17 cellular contexts compared by ENCODE assay signal in genomic region chr20:25259788-25260254, GRCh38. TPM values are rescaled to one million over a fixed set of nuclear protein-coding genes. Genes with fewer than 3 reads are reported as not detected.
A peak's percentile ranks its signal among the peaks of the same experiment; 100 is the strongest.
DNase-seq lines count a peak whose midpoint lies in the region; ATAC-seq and TF ChIP-seq lines count a peak whose summit lies in the region.
"Had no signal": no experiment of that assay in that cellular context is flagged by ENCODE, and none has a peak within 500 bp of the region (broad histone marks: within the 10 kb centered on the region; RNA-seq: fewer than 3 reads in every experiment).

No MANE protein-coding gene starts in this region.

- no peak for DNase-seq in activated CD4-positive, alpha-beta T cell treated with anti-CD3 and anti-CD28 coated beads, Interleukin-2, amount 10 ng/mL, durations not matched to agents 7 days and 5 days
- DNase-seq in activated CD4-positive, alpha-beta T cell treated with anti-CD3 and anti-CD28 coated beads, Interleukin-2, amount 50 U/mL, for 48 hours: no peak
- peak; percentile 59 for DNase-seq in activated CD8-positive, alpha-beta memory T cell treated with anti-CD3 and anti-CD28 coated beads for 24 hours
- DNase-seq in endodermal cell (peak; percentile 28), GM13977 (ENCODE audit: low spot score) (no peak), pons (ENCODE audit: low spot score) (no peak), aorta (no peak)
- peak; percentile 32 to 33 for DNase-seq in stimulated activated CD8-positive, alpha-beta memory T cell treated with anti-CD3 and anti-CD28 coated beads, Interleukin-7, amount 100 ng/mL, for 4 hours (ENCODE audit: low read depth in 2 of 2)
- DNase-seq: HCEC 1CT, Karpas-422, NCI-H69, OCI-M1, T-helper 9 cell had no signal

- no peaks in the 10 kb centered on the region for H3K27me3 Mint-ChIP-seq in activated CD4-positive, alpha-beta T cell treated with anti-CD3 and anti-CD28 coated beads, Interleukin-2, amount 10 ng/mL, durations not matched to agents 7 days and 5 days
- H3K27me3 Mint-ChIP-seq in endodermal cell (ENCODE audit: insufficient read depth): no peaks in the 10 kb centered on the region

- in situ Hi-C loops in GM13977 (cut with MboI; ENCODE audit: low pct_unique_long_range_greater_than_20kb, low sequenced_read_pairs, unreplicated experiment): no loop called here

- H3K9me3 ChIP-seq in endodermal cell (ENCODE audit: control insufficient read depth, low read length): peaks cover 19% of the 10 kb centered on the region
- H3K9me3 ChIP-seq in aorta (ENCODE audit: control insufficient read depth, low read length): no peaks in the 10 kb centered on the region
- H3K9me3 ChIP-seq: SJSA1 had no signal

- H3K4me1 ChIP-seq in endodermal cell (ENCODE audit: control insufficient read depth, insufficient read depth, low read length) (peaks cover 2% of the 10 kb centered on the region), aorta (ENCODE audit: control insufficient read depth in 1 of 2, insufficient read depth in 2 of 2, low read length in 2 of 2) (peaks cover 0 to 2% of the 10 kb centered on the region in 2 donors)

- H3K27me3 ChIP-seq in endodermal cell (ENCODE audit: control insufficient read depth, insufficient read depth, low read length, poor library complexity, severe bottlenecking) (no peaks in the 10 kb centered on the region), aorta (ENCODE audit: control insufficient read depth in 1 of 2, insufficient read depth in 2 of 2, low read length in 1 of 2) (no peaks in the 10 kb centered on the region)
- H3K27me3 ChIP-seq: SJSA1 had no signal

- H3K4me1 Mint-ChIP-seq in activated CD4-positive, alpha-beta T cell treated with anti-CD3 and anti-CD28 coated beads, Interleukin-2, amount 10 ng/mL, durations not matched to agents 7 days and 5 days: peaks cover 38% of the 10 kb centered on the region
- H3K4me1 Mint-ChIP-seq in endodermal cell: peaks cover 11% of the 10 kb centered on the region

- 96 to 100% methylated on average over 4 to 9 of the region's 9 CpGs for WGBS in endodermal cell (ENCODE audit: insufficient coverage in 1 of 2, insufficient read length in 1 of 2), 2 experiments
- WGBS in aorta, 2 donors: 95 to 99% methylated on average over 9 of the region's 9 CpGs

- H3K36me3 Mint-ChIP-seq in activated CD4-positive, alpha-beta T cell treated with anti-CD3 and anti-CD28 coated beads, Interleukin-2, amount 10 ng/mL, durations not matched to agents 7 days and 5 days (ENCODE audit: low read depth): peaks cover 30% of the 10 kb centered on the region
- peaks cover 50% of the 10 kb centered on the region for H3K36me3 Mint-ChIP-seq in endodermal cell (ENCODE audit: low read depth)

- H3K4me3 ChIP-seq in endodermal cell (ENCODE audit: low read length) (peak overlapping the region; percentile 29), aorta (ENCODE audit: low read length in 2 of 2) (no peak overlapping the region)
- H3K4me3 ChIP-seq: A549, coronary artery, SJSA1 had no signal

- no peak overlapping the region for H3K9ac ChIP-seq in endodermal cell (ENCODE audit: extremely low read depth, low read length, poor library complexity, severe bottlenecking)

- H3K9me3 Mint-ChIP-seq in activated CD4-positive, alpha-beta T cell treated with anti-CD3 and anti-CD28 coated beads, Interleukin-2, amount 10 ng/mL, durations not matched to agents 7 days and 5 days: no peaks in the 10 kb centered on the region
- H3K9me3 Mint-ChIP-seq in endodermal cell: peaks cover 22% of the 10 kb centered on the region

- peak overlapping the region; percentile 10 for H3K27ac Mint-ChIP-seq in activated CD4-positive, alpha-beta T cell treated with anti-CD3 and anti-CD28 coated beads, Interleukin-2, amount 10 ng/mL, durations not matched to agents 7 days and 5 days
- peak overlapping the region; percentile 21 for H3K27ac Mint-ChIP-seq in endodermal cell

- ATAC-seq in aorta (ENCODE audit: low FRiP score): no peak
- ATAC-seq: A549, left lobe of liver had no signal

- intact Hi-C loops in aorta (cut with DNase I): loop anchor here (5.0 to 10.0 kb wide), 2 partner anchors 37 to 265 kb away; partner anchors contain the start of gene APMAP (in 1 of the 2)

- POLR2A ChIA-PET in activated CD4-positive, alpha-beta T cell treated with anti-CD3 and anti-CD28 coated beads, Interleukin-2, amount 10 ng/mL, durations not matched to agents 7 days and 5 days (lab: Charles Lee): no interaction called here

- no peak overlapping the region for H3K4me3 Mint-ChIP-seq in activated CD4-positive, alpha-beta T cell treated with anti-CD3 and anti-CD28 coated beads, Interleukin-2, amount 10 ng/mL, durations not matched to agents 7 days and 5 days
- H3K4me3 Mint-ChIP-seq in endodermal cell: no peak overlapping the region

- H3K27ac ChIP-seq in endodermal cell (ENCODE audit: low read depth, low read length): no peak overlapping the region
- H3K27ac ChIP-seq in aorta (ENCODE audit: low read depth in 1 of 2, low read length in 2 of 2): no peak overlapping the region
- H3K27ac ChIP-seq: A549, coronary artery, SJSA1 had no signal

- H3K36me3 ChIP-seq in endodermal cell (ENCODE audit: control insufficient read depth, insufficient read depth, low read length): peaks cover 39% of the 10 kb centered on the region
- H3K36me3 ChIP-seq in aorta (ENCODE audit: control insufficient read depth in 1 of 2, insufficient read depth in 2 of 2, low read length in 1 of 2): peaks cover 0 to 2% of the 10 kb centered on the region in 2 donors

- CTCF ChIA-PET in activated CD4-positive, alpha-beta T cell treated with anti-CD3 and anti-CD28 coated beads, Interleukin-2, amount 10 ng/mL, durations not matched to agents 7 days and 5 days (lab: Charles Lee): interaction anchor here (1.1 to 1.6 kb wide), 4 partner anchors 8 to 46 kb away, joined by 3 to 4 read pairs (median 3); no protein-coding TSS in a partner anchor

- TF ChIP-seq CTCF in endodermal cell (conservative IDR thresholded peaks at IDR 0.05) (no peak), GM13977 (IDR thresholded peaks at IDR 0.05; ENCODE audit: extremely low read depth, insufficient read depth, missing control alignments) (no peak)

RNA-seq across cellular contexts. Expression of gene PYGB, which starts 11.9 kb away (rescaled TPM):
- 10 to 100 TPM; 28.7 to 30.2 TPM for total RNA-seq in activated CD4-positive, alpha-beta T cell treated with anti-CD3 and anti-CD28 coated beads, Interleukin-2, amount 10 ng/mL, durations not matched to agents 7 days and 5 days
- total RNA-seq in endodermal cell (10 to 100 TPM; 59.3 to 66.8 TPM), aorta (10 to 100 TPM; 92.8 to 95.2 TPM)
- 48.4 TPM for polyA plus RNA-seq in endodermal cell (2013, experiment 1 of 2)
- polyA plus RNA-seq in endodermal cell (2013, experiment 2 of 2): 48.7 TPM
- 100 to 1,000 TPM in 1 of 2 donors, 10 to 100 TPM in 1; 37.9 to 143 TPM for polyA plus RNA-seq in aorta

Comparison
In these comparisons a context has a peak if more than half of its experiments do, and no peak if none do; other contexts are left out.
1. DNase-seq: peak in activated CD8-positive, alpha-beta memory T cell treated with anti-CD3 and anti-CD28 coated beads for 24 hours (single experiment), endodermal cell (single experiment) and stimulated activated CD8-positive, alpha-beta memory T cell treated with anti-CD3 and anti-CD28 coated beads, Interleukin-7, amount 100 ng/mL, for 4 hours (2 of 2); none in activated CD4-positive, alpha-beta T cell treated with anti-CD3 and anti-CD28 coated beads, Interleukin-2, amount 10 ng/mL, durations not matched to agents 7 days and 5 days (single experiment), activated CD4-positive, alpha-beta T cell treated with anti-CD3 and anti-CD28 coated beads, Interleukin-2, amount 50 U/mL, for 48 hours (0 of 2), GM13977 (single experiment), pons (single experiment) and aorta (0 of 2).